Comparison of ENCODE assay signal across 8 cellular contexts in the genomic region with DNA sequence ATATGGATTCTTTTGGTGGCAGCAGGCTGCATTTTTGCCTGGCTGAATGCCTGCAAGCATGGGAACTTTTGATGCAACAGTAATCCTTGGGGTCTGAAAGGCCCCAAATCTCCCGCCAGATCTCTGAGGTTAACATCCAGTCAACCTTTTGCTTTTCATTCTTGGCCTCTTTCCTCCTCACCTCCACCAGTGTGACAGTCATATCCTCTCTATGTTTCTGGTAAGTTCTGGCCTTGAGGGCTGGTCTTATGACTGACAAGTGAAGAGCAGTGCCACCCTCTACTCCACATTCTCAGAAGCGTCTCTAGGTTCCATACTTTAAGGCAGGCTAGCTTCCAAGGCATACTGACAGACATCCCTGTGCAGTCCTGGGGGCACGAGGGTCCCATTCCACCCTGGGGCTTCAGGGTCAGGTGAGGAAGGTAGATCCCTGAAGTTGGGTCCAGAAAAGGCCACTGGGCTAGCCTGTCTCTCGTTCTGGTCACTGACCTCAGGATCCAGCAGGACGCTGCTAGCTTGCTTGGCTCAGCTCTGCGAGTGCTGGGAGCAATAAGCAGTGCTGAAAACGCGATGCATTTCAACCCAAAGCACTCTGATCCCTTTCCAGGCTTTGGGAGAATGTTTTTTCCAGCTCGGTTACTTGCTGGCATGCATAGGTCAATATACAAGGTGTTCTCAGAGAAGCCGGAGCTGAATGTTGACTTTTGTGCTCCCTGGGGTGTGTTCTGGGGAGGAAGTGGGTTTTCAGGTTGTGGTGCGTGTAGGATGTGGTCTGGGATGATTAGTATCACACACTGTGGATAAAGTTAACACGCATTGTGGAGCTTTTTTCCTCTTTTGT.
DNase-seq lines count a peak whose midpoint lies in the region; ATAC-seq lines count a peak whose summit lies in the region.

No MANE protein-coding gene starts in this region.

- no peak overlapping the region for H3K4me2 ChIP-seq in trophoblast cell (ENCODE audit: low read length)

- H3K4me1 Mint-ChIP-seq in activated CD4-positive, alpha-beta T cell treated with anti-CD3 and anti-CD28 coated beads for 36 hours = peaks cover 84% of the 10 kb centered on the region

- no peaks in the 10 kb centered on the region for H3K27me3 Mint-ChIP-seq in activated CD4-positive, alpha-beta T cell treated with anti-CD3 and anti-CD28 coated beads for 36 hours

- H3K36me3 Mint-ChIP-seq in activated CD4-positive, alpha-beta T cell treated with anti-CD3 and anti-CD28 coated beads for 36 hours (ENCODE audit: low read depth) = peaks cover 18% of the 10 kb centered on the region

- peak overlapping the region; percentile 55 for H3K4me3 Mint-ChIP-seq in activated CD4-positive, alpha-beta T cell treated with anti-CD3 and anti-CD28 coated beads for 36 hours

- H3K36me3 ChIP-seq in effector memory CD4-positive, alpha-beta T cell (ENCODE audit: control insufficient read depth, insufficient read depth, low read length) = no peaks in the 10 kb centered on the region
- no peaks in the 10 kb centered on the region for H3K36me3 ChIP-seq in trophoblast cell (ENCODE audit: control insufficient read depth in 1 of 2, insufficient read depth in 2 of 2, low read length in 2 of 2)

- no peak overlapping the region for H2AFZ ChIP-seq in trophoblast cell (ENCODE audit: insufficient read depth, low read length, poor library complexity)

- no peak overlapping the region for H2BK12ac ChIP-seq in trophoblast cell (ENCODE audit: low read length)

- peak overlapping the region; percentile 89 for H3K27ac Mint-ChIP-seq in activated CD4-positive, alpha-beta T cell treated with anti-CD3 and anti-CD28 coated beads for 36 hours

- H3K9me3 Mint-ChIP-seq in activated CD4-positive, alpha-beta T cell treated with anti-CD3 and anti-CD28 coated beads for 36 hours (ENCODE audit: low read depth) = no peaks in the 10 kb centered on the region

- H3K9me3 ChIP-seq in effector memory CD4-positive, alpha-beta T cell (ENCODE audit: control insufficient read depth, low read length) = no peaks in the 10 kb centered on the region
- H3K9me3 ChIP-seq in trophoblast cell (ENCODE audit: insufficient read depth, low read depth, low read length) = no peaks in the 10 kb centered on the region

- H3K9ac ChIP-seq in trophoblast cell (ENCODE audit: low read length) = no peak overlapping the region

- intact Hi-C loops in activated CD4-positive, alpha-beta T cell treated with anti-CD3 and anti-CD28 coated beads for 36 hours (cut with DNase I, micrococcal nuclease) = loop anchor here (1.0 to 2.0 kb wide), 11 partner anchors 39 to 121 kb away; partner anchors contain the start of gene PTPRJ (in 2 of the 2)

- no peak overlapping the region for H4K8ac ChIP-seq in trophoblast cell (ENCODE audit: low read depth, low read length)

- H2BK120ac ChIP-seq in trophoblast cell (ENCODE audit: insufficient read depth, low read length, poor library complexity) = no peak overlapping the region

- no peak overlapping the region for H3K18ac ChIP-seq in trophoblast cell (ENCODE audit: low read length)

- no peak overlapping the region for H4K12ac ChIP-seq in trophoblast cell (ENCODE audit: low read depth, low read length)

- no peak overlapping the region for H2AK5ac ChIP-seq in trophoblast cell (ENCODE audit: low read length)

- POLR2A ChIA-PET in activated CD4-positive, alpha-beta T cell treated with anti-CD3 and anti-CD28 coated beads for 36 hours (lab: Charles Lee) = interaction anchor here (0.6 to 1.9 kb wide), 10 partner anchors 35 to 72 kb away, joined by 3 to 14 read pairs (median 4); no protein-coding TSS in a partner anchor

- no peak overlapping the region for H3K14ac ChIP-seq in trophoblast cell (ENCODE audit: low read length)

- H3K23ac ChIP-seq in trophoblast cell (ENCODE audit: low read length) = no peak overlapping the region

- H3K4ac ChIP-seq in trophoblast cell (ENCODE audit: low read depth, low read length) = no peak overlapping the region

- CTCF ChIA-PET in activated CD4-positive, alpha-beta T cell treated with anti-CD3 and anti-CD28 coated beads for 36 hours (lab: Charles Lee) = interaction anchor here (0.6 to 2.6 kb wide), 21 partner anchors 9 to 121 kb away, joined by 3 to 17 read pairs (median 4); no protein-coding TSS in a partner anchor

- in situ Hi-C loops in Caki2 (cut with HindIII; ENCODE audit: low pct_unique_long_range_greater_than_20kb, low sequenced_read_pairs) = no loop called here

- H3K4me1 ChIP-seq in effector memory CD4-positive, alpha-beta T cell (ENCODE audit: control insufficient read depth, insufficient read depth, low read length, poor library complexity, severe bottlenecking) = peaks cover 52% of the 10 kb centered on the region
- peaks cover 19 to 33% of the 10 kb centered on the region in 2 experiments for H3K4me1 ChIP-seq in trophoblast cell (ENCODE audit: control insufficient read depth in 1 of 2, insufficient read depth in 2 of 2, low read length in 2 of 2)

- peak; percentile 93 for ATAC-seq in activated CD4-positive, alpha-beta T cell treated with anti-CD3 and anti-CD28 coated beads for 36 hours
- ATAC-seq in HG02973 (IDR thresholded peaks at IDR 0.05; ENCODE audit: unreplicated experiment) = no peak

- H3K79me1 ChIP-seq in trophoblast cell (ENCODE audit: low read length) = peaks cover 4% of the 10 kb centered on the region

- no peaks in the 10 kb centered on the region for H3K79me2 ChIP-seq in trophoblast cell (ENCODE audit: control insufficient read depth, insufficient read depth, low read length, poor library complexity)

- no peak overlapping the region for H2BK5ac ChIP-seq in trophoblast cell (ENCODE audit: low read depth, low read length, poor library complexity)

- DNase-seq in Caki2 (ENCODE audit: low read depth) = peak; percentile 88
- peak; percentile 82 for DNase-seq in HT-29 (ENCODE audit: low spot score)
- peak; percentile 80 for DNase-seq in activated CD4-positive, alpha-beta T cell treated with anti-CD3 and anti-CD28 coated beads for 36 hours
- peak; percentile 38 to 48 (median 46) for DNase-seq in effector memory CD4-positive, alpha-beta T cell
- DNase-seq in stimulated activated CD4-positive, alpha-beta T cell treated with anti-CD3 and anti-CD28 coated beads, Interleukin-12 subunit alpha, Interleukin-12 subunit beta, amount 100 ng/mL, for 4 hours = peak; percentile 15
- no peak for DNase-seq in trophoblast cell
- DNase-seq in HCEC 1CT = no peak

- peak overlapping the region; percentile 4 for H3K4me3 ChIP-seq in effector memory CD4-positive, alpha-beta T cell (ENCODE audit: insufficient read depth, low read depth, low read length, poor library complexity, severe bottlenecking)
- no peak overlapping the region for H3K4me3 ChIP-seq in trophoblast cell (ENCODE audit: low read depth, low read length)

- no peaks in the 10 kb centered on the region for H3K27me3 ChIP-seq in effector memory CD4-positive, alpha-beta T cell (replicated peaks; ENCODE audit: control insufficient read depth, insufficient read depth, low read length, poor library complexity, severe bottlenecking)
- no peaks in the 10 kb centered on the region for H3K27me3 ChIP-seq in trophoblast cell (ENCODE audit: insufficient read depth, low read length)

- H3K27ac ChIP-seq in effector memory CD4-positive, alpha-beta T cell (ENCODE audit: insufficient read depth, low read length, poor library complexity, severe bottlenecking) = peak overlapping the region; percentile 48
- H3K27ac ChIP-seq in trophoblast cell (ENCODE audit: low read depth, low read length) = no peak overlapping the region

- no peak overlapping the region for H4K91ac ChIP-seq in trophoblast cell (ENCODE audit: low read depth, low read length)

- WGBS in trophoblast cell (ENCODE audit: extremely low coverage, insufficient coverage, insufficient read length) = no CpG with 5 or more reads among the region's 12 CpGs

Comparison
In these comparisons a context has a peak if more than half of its experiments do, and no peak if none do; other contexts are left out.
1. DNase-seq: peak in Caki2 (single experiment), HT-29 (single experiment), activated CD4-positive, alpha-beta T cell treated with anti-CD3 and anti-CD28 coated beads for 36 hours (single experiment), effector memory CD4-positive, alpha-beta T cell (3 of 3) and stimulated activated CD4-positive, alpha-beta T cell treated with anti-CD3 and anti-CD28 coated beads, Interleukin-12 subunit alpha, Interleukin-12 subunit beta, amount 100 ng/mL, for 4 hours (single experiment); none in trophoblast cell (0 of 2) and HCEC 1CT (single experiment).